8 cellular contexts compared by ENCODE assay signal in the genomic region with DNA sequence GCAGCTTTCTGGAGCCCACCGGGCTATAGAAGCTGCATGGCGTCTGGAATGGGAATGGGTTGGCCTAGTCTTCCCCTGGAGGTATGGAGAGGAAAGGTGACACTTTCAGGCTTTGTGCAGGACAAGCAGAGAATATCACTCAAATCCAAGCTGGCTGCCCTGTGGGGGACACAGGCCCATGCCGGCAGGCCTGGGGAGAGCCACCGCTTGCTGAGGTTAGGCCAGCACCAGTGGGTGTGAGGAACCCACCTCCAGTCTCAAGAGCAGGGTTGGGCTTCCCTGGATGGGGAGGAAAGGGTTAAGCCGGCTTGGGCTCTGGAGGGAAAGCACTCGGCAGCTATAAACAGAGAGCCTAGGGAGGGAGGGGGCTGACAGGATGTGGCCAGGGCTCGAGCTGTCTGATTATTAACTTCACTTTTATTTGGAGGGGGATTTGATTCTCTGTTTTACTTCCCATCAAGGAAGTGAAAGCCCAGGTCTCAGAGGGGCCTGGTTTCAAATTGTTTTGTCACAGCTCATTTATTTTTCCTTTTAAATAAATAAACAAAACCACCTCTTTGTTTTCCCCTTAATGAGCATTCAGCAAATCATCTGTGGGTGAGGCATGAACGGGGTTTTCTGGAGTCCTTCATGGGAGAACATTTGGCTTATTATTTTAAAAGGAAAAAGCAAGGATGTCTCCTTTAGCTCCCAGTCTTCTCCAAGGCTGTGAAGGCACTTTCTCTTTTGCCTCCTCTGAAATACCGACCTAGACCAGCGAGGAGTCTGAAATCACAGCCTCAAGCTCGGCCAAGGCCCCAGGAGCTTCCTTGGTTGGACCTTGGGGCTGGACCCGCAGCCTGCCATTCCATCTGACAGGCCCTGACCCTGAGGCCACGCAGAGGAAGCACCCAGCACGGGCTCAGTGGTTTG. TPM values are rescaled to one million over a fixed set of nuclear protein-coding genes. Genes with fewer than 3 reads are reported as not detected.
A peak's percentile ranks its signal among the peaks of the same experiment; 100 is the strongest.
DNase-seq lines count a peak whose midpoint lies in the region; ATAC-seq and TF ChIP-seq lines count a peak whose summit lies in the region.

No MANE protein-coding gene starts in this region.

- H3K4me2 ChIP-seq in Loucy (ENCODE audit: low read depth, low read length, poor library complexity, severe bottlenecking), result peak overlapping the region; percentile 81

- H3K9me3 Mint-ChIP-seq in activated CD4-positive, alpha-beta memory T cell treated with anti-CD3 and anti-CD28 coated beads, Interleukin-2, amount 10 ng/mL, durations not matched to agents 7 days and 5 days, result no peaks in the 10 kb centered on the region
- H3K9me3 Mint-ChIP-seq in nephron, result no peaks in the 10 kb centered on the region

- no peaks in the 10 kb centered on the region for H4K20me1 ChIP-seq in Loucy (ENCODE audit: insufficient read depth, low read length, poor library complexity, severe bottlenecking)

- peaks cover 47% of the 10 kb centered on the region for H3K4me1 ChIP-seq in Loucy (ENCODE audit: insufficient read depth, low read length, poor library complexity, severe bottlenecking)
- peaks cover 45 to 93% (median 50%) of the 10 kb centered on the region in 3 donors for H3K4me1 ChIP-seq in esophagus squamous epithelium

- H2AFZ ChIP-seq in Loucy (ENCODE audit: low read length), result peak overlapping the region; percentile 14; the same call in 1 of the 2 replicates

- H3K9me2 ChIP-seq in Loucy (replicated peaks; ENCODE audit: low read depth, low read length), result no peaks in the 10 kb centered on the region

- peak overlapping the region; percentile 93 to 99 (median 97) for H3K27ac ChIP-seq in esophagus squamous epithelium

- intact Hi-C loops in esophagus squamous epithelium (cut with DNase I), result loop anchor here (10.0 kb wide), 1 partner anchor 560 kb away; no protein-coding TSS in a partner anchor

- H3K4me3 ChIP-seq in Loucy (ENCODE audit: low read length, poor library complexity, severe bottlenecking) (peak overlapping the region; percentile 67), esophagus squamous epithelium (peak overlapping the region in 3 of 4 donors; percentile 10 to 77 (median 23))

- CTCF ChIA-PET in activated CD4-positive, alpha-beta memory T cell treated with anti-CD3 and anti-CD28 coated beads, Interleukin-2, amount 10 ng/mL, durations not matched to agents 7 days and 5 days (lab: Charles Lee), result interaction anchor here (0.7 to 10.0 kb wide), 15 partner anchors 11 to 870 kb away, joined by 3 to 178 read pairs (median 5); a partner anchor contains a TSS

- H3K27ac Mint-ChIP-seq in activated CD4-positive, alpha-beta memory T cell treated with anti-CD3 and anti-CD28 coated beads, Interleukin-2, amount 10 ng/mL, durations not matched to agents 7 days and 5 days, result peak overlapping the region; percentile 84
- H3K27ac Mint-ChIP-seq in nephron, result peak overlapping the region; percentile 99 to 100 (median 99)

- H3K4me3 Mint-ChIP-seq in activated CD4-positive, alpha-beta memory T cell treated with anti-CD3 and anti-CD28 coated beads, Interleukin-2, amount 10 ng/mL, durations not matched to agents 7 days and 5 days, result peak overlapping the region; percentile 72
- peak overlapping the region; percentile 51 to 77 (median 66) for H3K4me3 Mint-ChIP-seq in nephron

- no peaks in the 10 kb centered on the region for H3K9me3 ChIP-seq in Loucy (ENCODE audit: insufficient read depth, low read depth, low read length)
- no peaks in the 10 kb centered on the region for H3K9me3 ChIP-seq in esophagus squamous epithelium

- no peak for TF ChIP-seq POLR2A in esophagus squamous epithelium (IDR thresholded peaks at IDR 0.05)

- peaks cover 10% of the 10 kb centered on the region; the same call in 1 of the 2 replicates for H3K79me2 ChIP-seq in Loucy (ENCODE audit: insufficient read depth, low read length)

- no peaks in the 10 kb centered on the region for H3K27me3 ChIP-seq in Loucy (ENCODE audit: insufficient read depth, low read length, poor library complexity, severe bottlenecking)
- no peaks in the 10 kb centered on the region for H3K27me3 ChIP-seq in esophagus squamous epithelium

- no peak for TF ChIP-seq CTCF in Loucy (conservative IDR thresholded peaks at IDR 0.05; ENCODE audit: low read length)
- TF ChIP-seq CTCF in esophagus squamous epithelium (IDR thresholded peaks at IDR 0.05), result peak in 1 of 6 experiments; percentile 9
- no peak for TF ChIP-seq CTCF in nephron (IDR thresholded peaks at IDR 0.05; ENCODE audit: unreplicated experiment in 3 of 3)

- peaks cover 5% of the 10 kb centered on the region; the same call in 1 of the 2 replicates for H3F3A ChIP-seq in Loucy (ENCODE audit: low read depth)

- DNase-seq in COLO668 (lab: John Stamatoyannopoulos, UW; ENCODE audit: unreplicated experiment) (peak; percentile 79), esophagus squamous epithelium (lab: John Stamatoyannopoulos, UW) (no peak), NCI-H1930 (lab: John Stamatoyannopoulos, UW) (no peak), putamen (ENCODE audit: low spot score) (no peak)
- peak; percentile 57 for DNase-seq in activated CD4-positive, alpha-beta memory T cell treated with anti-CD3 and anti-CD28 coated beads, Interleukin-2, amount 10 ng/mL, durations not matched to agents 7 days and 5 days

- H3K9ac ChIP-seq in Loucy (ENCODE audit: low read depth, low read length, poor library complexity, severe bottlenecking), result peak overlapping the region; percentile 71

- ATAC-seq in GM19397 (IDR thresholded peaks at IDR 0.05; ENCODE audit: unreplicated experiment), result peak; percentile 29

- H3K4me1 Mint-ChIP-seq in activated CD4-positive, alpha-beta memory T cell treated with anti-CD3 and anti-CD28 coated beads, Interleukin-2, amount 10 ng/mL, durations not matched to agents 7 days and 5 days, result peaks cover 35% of the 10 kb centered on the region
- H3K4me1 Mint-ChIP-seq in nephron, result peaks cover 87% of the 10 kb centered on the region

- H3K36me3 ChIP-seq in Loucy (ENCODE audit: insufficient read depth, low read length) (no peaks in the 10 kb centered on the region), esophagus squamous epithelium (no peaks in the 10 kb centered on the region)

- no peaks in the 10 kb centered on the region for H3K27me3 Mint-ChIP-seq in activated CD4-positive, alpha-beta memory T cell treated with anti-CD3 and anti-CD28 coated beads, Interleukin-2, amount 10 ng/mL, durations not matched to agents 7 days and 5 days
- peaks cover 3% of the 10 kb centered on the region for H3K27me3 Mint-ChIP-seq in nephron (ENCODE audit: low read depth)

- POLR2A ChIA-PET in activated CD4-positive, alpha-beta memory T cell treated with anti-CD3 and anti-CD28 coated beads, Interleukin-2, amount 10 ng/mL, durations not matched to agents 7 days and 5 days (lab: Charles Lee), result interaction anchor here (0.6 to 14.5 kb wide), 21 partner anchors 8 to 568 kb away, joined by 3 to 496 read pairs (median 5); a partner anchor contains a TSS

- peaks cover 3% of the 10 kb centered on the region for H3K36me3 Mint-ChIP-seq in activated CD4-positive, alpha-beta memory T cell treated with anti-CD3 and anti-CD28 coated beads, Interleukin-2, amount 10 ng/mL, durations not matched to agents 7 days and 5 days (ENCODE audit: low read depth)
- no peaks in the 10 kb centered on the region for H3K36me3 Mint-ChIP-seq in nephron (ENCODE audit: low read depth)

- WGBS in esophagus squamous epithelium, 2 donors, result 11 to 21% methylated on average over 12 of the region's 14 CpGs

RNA-seq across cellular contexts. Expression of a gene that starts 21.8 kb away (rescaled TPM):
- total RNA-seq in activated CD4-positive, alpha-beta memory T cell treated with anti-CD3 and anti-CD28 coated beads, Interleukin-2, amount 10 ng/mL, durations not matched to agents 7 days and 5 days, result 100 to 1,000 TPM in 1 of 2 experiments, 10 to 100 TPM in 1; 96.1 to 103 TPM
- total RNA-seq in esophagus squamous epithelium, result 100 to 1,000 TPM in 3 of 4 donors, 10 to 100 TPM in 1; 75.4 to 364 (median 152) TPM

Comparison
In these comparisons a context has a peak if more than half of its experiments do, and no peak if none do; other contexts are left out.
1. DNase-seq: peak in COLO668 (single experiment) and activated CD4-positive, alpha-beta memory T cell treated with anti-CD3 and anti-CD28 coated beads, Interleukin-2, amount 10 ng/mL, durations not matched to agents 7 days and 5 days (single experiment); none in esophagus squamous epithelium (single experiment), NCI-H1930 (0 of 2) and putamen (single experiment).